ENCODE assay signal across 9 cellular contexts in genomic region chr2:59746291-59746690, GRCh38.
"Had no signal": no experiment of that assay in that cellular context is flagged by ENCODE, and none has a peak within 500 bp of the region (broad histone marks: within the 10 kb centered on the region; RNA-seq: fewer than 3 reads in every experiment).

No MANE protein-coding gene starts in this region.

- H3K9me3 Mint-ChIP-seq: GM23338, H9 had no signal

- H3K9me3 ChIP-seq: HAP-1 had no signal

- DNase-seq: GM23248, GOT3, H7, H9, HCEC 1CT, HFFc6 had no signal

- H3K27ac Mint-ChIP-seq: GM23338, H9, HFFc6 had no signal

- ATAC-seq: GM23338, HCT116 had no signal

- H2AFZ ChIP-seq: GM23248, GM23338 had no signal

- H3K4me3 Mint-ChIP-seq: GM23338, H9, HFFc6 had no signal

- H3K4me3 ChIP-seq: GM23248, GM23338, HAP-1 had no signal

- H3K27ac ChIP-seq: GM23248 had no signal

- H3K4me2 ChIP-seq: GM23338 had no signal

- H3K36me3 ChIP-seq: HAP-1 had no signal

- H3K4me1 Mint-ChIP-seq: GM23338, H9 had no signal

- H3K9ac ChIP-seq: GM23248 had no signal
